In genomic region chr12:27840229-27840999, GRCh38 we compare ENCODE assay signal across 12 cellular contexts.
A peak's percentile ranks its signal among the peaks of the same experiment; 100 is the strongest.
DNase-seq lines count a peak whose midpoint lies in the region; ATAC-seq, FAIRE-seq and TF ChIP-seq lines count a peak whose summit lies in the region.
"Had no signal": no experiment of that assay in that cellular context is flagged by ENCODE, and none has a peak within 500 bp of the region (broad histone marks: within the 10 kb centered on the region; RNA-seq: fewer than 3 reads in every experiment).

No MANE protein-coding gene starts in this region.

- no peak overlapping the region for H3K27ac ChIP-seq in HepG2 (ENCODE audit: extremely low read length, insufficient read depth, low read length)
- H3K27ac ChIP-seq: gastrocnemius medialis had no signal

- no peaks in the 10 kb centered on the region; a peak in 1 of 5 replicates for H3K27me3 ChIP-seq in HepG2 (ENCODE audit: control insufficient read depth in 1 of 2, insufficient read depth in 2 of 2, low read length in 2 of 2)
- H3K27me3 ChIP-seq: gastrocnemius medialis had no signal

- TF ChIP-seq POLR2A in HepG2 (IDR thresholded peaks at IDR 0.05; ENCODE audit: insufficient read depth in 1 of 2, low read depth in 2 of 2, low read length in 2 of 2): no peak

- H3K4me2 ChIP-seq in HepG2 (ENCODE audit: low read depth, low read length): no peak overlapping the region

- no peak overlapping the region for H2AFZ ChIP-seq in HepG2 (ENCODE audit: low read length)

- CTCF ChIA-PET in AG04449 (lab: Yijun Ruan, JAX): interaction anchor here (0.6 to 4.5 kb wide), 14 partner anchors 11 to 1234 kb away, joined by 3 to 22 read pairs (median 5); no protein-coding TSS in a partner anchor
- CTCF ChIA-PET in HepG2 (lab: Yijun Ruan, JAX; ENCODE audit: low intra/inter-chr PET ratio, low total read pairs): no interaction called here

- no peaks in the 10 kb centered on the region for H3K79me2 ChIP-seq in HepG2 (ENCODE audit: insufficient read depth, low read length)

- 0% methylated on average over 3 of the region's 3 CpGs for WGBS in HepG2 (ENCODE audit: low lambda C conversion rate)

- no peaks in the 10 kb centered on the region for H3K36me3 ChIP-seq in HepG2 (replicated peaks in 1 of 2; ENCODE audit: control insufficient read depth in 1 of 2, insufficient read depth in 2 of 2, low read length in 2 of 2)
- H3K36me3 ChIP-seq: gastrocnemius medialis had no signal

- ATAC-seq in GM21360 (IDR thresholded peaks at IDR 0.05; ENCODE audit: unreplicated experiment): peak; percentile 86
- ATAC-seq in GM18502 (IDR thresholded peaks at IDR 0.05; ENCODE audit: poor library complexity, unreplicated experiment): no peak
- ATAC-seq in HepG2: no peak
- no peak for ATAC-seq in HG03354 (IDR thresholded peaks at IDR 0.05; ENCODE audit: poor library complexity, severe bottlenecking, unreplicated experiment)
- ATAC-seq: gastrocnemius medialis had no signal

- H3K9ac ChIP-seq in HepG2 (ENCODE audit: insufficient read depth, low read depth, low read length): no peak overlapping the region

- H3K4me1 ChIP-seq in HepG2 (ENCODE audit: insufficient read depth, low read length): peaks cover 29% of the 10 kb centered on the region
- H3K4me1 ChIP-seq: gastrocnemius medialis had no signal

- H3K4me3 ChIP-seq in AG04449 (ENCODE audit: low read depth, low read length) (no peak overlapping the region), cardiac fibroblast (replicated peaks in 1 of 2; ENCODE audit: low read depth in 2 of 2, low read length in 2 of 2) (no peak overlapping the region), HepG2 (replicated peaks in 1 of 3; ENCODE audit: insufficient read depth in 1 of 3, low read depth in 2 of 3, low read length in 3 of 3) (no peak overlapping the region)
- H3K4me3 ChIP-seq: gastrocnemius medialis had no signal

- BruUV-seq in HepG2 (replicated peaks; lab: Mats Ljungman, UMichigan): no TSS peak

- H4K20me1 ChIP-seq in HepG2 (ENCODE audit: insufficient read depth, low read length): no peaks in the 10 kb centered on the region

- intact Hi-C loops in HepG2 (cut with micrococcal nuclease; ENCODE audit: unreplicated experiment): loop anchor here (5.0 to 10.0 kb wide), 3 partner anchors 64 to 108 kb away; no protein-coding TSS in a partner anchor

- TF ChIP-seq EP300 in HepG2 (IDR thresholded peaks at IDR 0.05; ENCODE audit: low read depth in 2 of 2, low read length in 2 of 2) (no peak), HepG2 (CRISPR knock-in tag; IDR thresholded peaks at IDR 0.05; ENCODE audit: borderline replicate concordance) (no peak)

- POLR2A ChIA-PET in AG04449 (lab: Yijun Ruan, JAX) (no interaction called here), HepG2 (lab: Yijun Ruan, JAX) (no interaction called here)

- H3K9me3 ChIP-seq in HepG2 (ENCODE audit: low read length): no peaks in the 10 kb centered on the region
- H3K9me3 ChIP-seq: gastrocnemius medialis had no signal

- no peak for TF ChIP-seq RAD21 in HepG2 (CRISPR knock-in tag; IDR thresholded peaks at IDR 0.05)

- no peak for FAIRE-seq in HepG2 (lab: Jason Lieb, UNC)

- TF ChIP-seq CTCF in AG04449 (IDR thresholded peaks at IDR 0.05; ENCODE audit: insufficient read depth, low read length, missing control alignments) (peak; percentile 32), cardiac fibroblast (IDR thresholded peaks at IDR 0.05; ENCODE audit: low read depth, low read length) (peak; percentile 55), HepG2 (CRISPR knock-in tag; IDR thresholded peaks at IDR 0.05) (no peak)

- DNase-seq in AG04449 (ENCODE audit: low read depth, low spot score) (no peak), NCI-H1694 treated with DMSO at 0.1 percent for 48 hours (lab: John Stamatoyannopoulos, UW) (peak; percentile 10), cardiac fibroblast (ENCODE audit: low read depth in 2 of 2) (peak; percentile 32 to 35), HepG2 (ENCODE audit: low spot score) (no peak), amygdala (lab: John Stamatoyannopoulos, UW) (no peak)
- DNase-seq: activated naive CD4-positive, alpha-beta T cell treated with anti-CD3 and anti-CD28 coated beads, Interleukin-2, amount 50 U/mL, for 16 hours; COR-L47; gastrocnemius medialis; NCI-H2227 treated with DMSO at 0.1 percent for 48 hours had no signal

- in situ Hi-C loops in HepG2 (cut with HindIII; ENCODE audit: extremely low pct_ligation_motif_present, low pct_unique_long_range_greater_than_20kb): no loop called here

TF ChIP-seq in HepG2, 621 proteins besides CTCF, POLR2A, EP300 and RAD21:
- TF ChIP-seq HDAC2 (CRISPR knock-in tag; IDR thresholded peaks at IDR 0.05): no peak
- no peak for TF ChIP-seq PHF20 (CRISPR knock-in tag; IDR thresholded peaks at IDR 0.05)
- TF ChIP-seq ZNF75D (CRISPR knock-in tag; IDR thresholded peaks at IDR 0.05; ENCODE audit: borderline replicate concordance): no peak
- TF ChIP-seq MXD1 (CRISPR knock-in tag; IDR thresholded peaks at IDR 0.05): no peak
- no peak for TF ChIP-seq CREBL2 (CRISPR knock-in tag; IDR thresholded peaks at IDR 0.05; ENCODE audit: borderline replicate concordance)
- TF ChIP-seq SP2 (CRISPR knock-in tag; IDR thresholded peaks at IDR 0.05): no peak
- no peak for TF ChIP-seq ZNF350 (CRISPR knock-in tag; IDR thresholded peaks at IDR 0.05; ENCODE audit: borderline replicate concordance, low read depth)
- TF ChIP-seq USF2 (IDR thresholded peaks at IDR 0.05; ENCODE audit: low read depth, low read length): no peak
- TF ChIP-seq USF2 (CRISPR knock-in tag; IDR thresholded peaks at IDR 0.05; ENCODE audit: borderline replicate concordance): no peak
- no peak for TF ChIP-seq ZNF619 (CRISPR knock-in tag; IDR thresholded peaks at IDR 0.05)
- TF ChIP-seq FOXA1 (IDR thresholded peaks at IDR 0.05): no peak
- no peak for TF ChIP-seq FOXA1 (CRISPR knock-in tag; IDR thresholded peaks at IDR 0.05)
- TF ChIP-seq E2F5 (CRISPR knock-in tag; conservative IDR thresholded peaks at IDR 0.05): no peak
- no peak for TF ChIP-seq NFE2L2 (IDR thresholded peaks at IDR 0.05; ENCODE audit: low read length)
- no peak for TF ChIP-seq MYC (CRISPR knock-in tag; IDR thresholded peaks at IDR 0.05; ENCODE audit: borderline replicate concordance)
- no peak for TF ChIP-seq NFE2 (CRISPR knock-in tag; IDR thresholded peaks at IDR 0.05)
- no peak for TF ChIP-seq CHCHD3 (CRISPR knock-in tag; IDR thresholded peaks at IDR 0.05)
- no peak for TF ChIP-seq TAF15 (IDR thresholded peaks at IDR 0.05; ENCODE audit: low read depth, low read length, poor library complexity, severe bottlenecking)
- TF ChIP-seq DNMT1 (CRISPR knock-in tag; IDR thresholded peaks at IDR 0.05): no peak

Comparison
In these comparisons a context has a peak if more than half of its experiments do, and no peak if none do; other contexts are left out.
1. DNase-seq: peak in NCI-H1694 treated with DMSO at 0.1 percent for 48 hours (single experiment) and cardiac fibroblast (2 of 2); none in AG04449 (single experiment), HepG2 (single experiment) and amygdala (0 of 56).